18 cellular contexts compared by ENCODE assay signal in the genomic region with DNA sequence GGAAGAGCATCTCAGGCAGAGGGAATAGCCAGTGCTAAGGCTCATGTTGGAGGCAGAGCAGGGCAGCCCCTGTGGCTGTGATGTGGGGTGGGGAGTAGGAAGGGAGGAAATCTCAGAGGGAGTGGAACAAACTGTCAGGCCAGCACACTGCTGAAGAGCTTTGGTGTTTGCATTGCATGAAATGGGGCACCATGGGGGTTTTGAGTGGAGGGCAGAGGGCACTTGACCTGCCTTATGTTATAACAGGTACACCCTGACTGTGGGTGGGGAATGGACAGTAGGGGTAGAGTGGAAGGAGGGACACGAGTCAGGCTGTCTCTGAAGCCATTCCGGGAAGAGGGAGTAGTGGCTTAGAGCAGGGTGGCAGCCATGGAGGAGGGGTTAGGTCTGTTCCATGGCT. TPM values are rescaled to one million over a fixed set of nuclear protein-coding genes. Genes with fewer than 3 reads are reported as not detected.
A peak's percentile ranks its signal among the peaks of the same experiment; 100 is the strongest.
DNase-seq lines count a peak whose midpoint lies in the region; ATAC-seq and TF ChIP-seq lines count a peak whose summit lies in the region.
"Had no signal": no experiment of that assay in that cellular context is flagged by ENCODE, and none has a peak within 500 bp of the region (broad histone marks: within the 10 kb centered on the region; RNA-seq: fewer than 3 reads in every experiment).

No MANE protein-coding gene starts in this region.

- WGBS in lung, 2 donors: 74 to 95% methylated on average over 2 of the region's 2 CpGs
- WGBS in spleen, 5 donors: 64 to 89% (median 84%) methylated on average over 2 of the region's 2 CpGs

- H3K4me1 ChIP-seq in lung (ENCODE audit: control insufficient read depth in 2 of 2, insufficient read depth in 2 of 2, low read length in 2 of 2) (peaks cover 5 to 6% of the 10 kb centered on the region in 2 donors), spleen (peaks cover 0 to 29% (median 8%) of the 10 kb centered on the region in 6 donors)

- H3K27me3 ChIP-seq in lung (ENCODE audit: control insufficient read depth, insufficient read depth): no peaks in the 10 kb centered on the region
- H3K27me3 ChIP-seq in spleen (replicated peaks in 1 of 7): no peaks in the 10 kb centered on the region
- H3K27me3 ChIP-seq: BLaER1 treated with 17β-estradiol and CSF1 and Interleukin-3, amounts not matched to agents 10 nM and 100 nM had no signal

- DNase-seq in lung (ENCODE audit: low spot score) (peak; percentile 51), spleen (peak; percentile 41), SIG-M5 (lab: John Stamatoyannopoulos, UW) (no peak)
- DNase-seq: CD4-positive, CD25-positive, alpha-beta regulatory T cell; CD8-positive, alpha-beta memory T cell; COR-L47; DMS 273 treated with DMSO at 0.1 percent for 48 hours; DMS53; DND-41; EL; GOT3; H7 had no signal

- no peak for TF ChIP-seq CTCF in lung (IDR thresholded peaks at IDR 0.05; ENCODE audit: control extremely low read depth, extremely low read depth)
- no peak for TF ChIP-seq CTCF in spleen (IDR thresholded peaks at IDR 0.05 in 8 of 11, conservative IDR thresholded peaks at IDR 0.05 in 3 of 11)

- H3K9me3 ChIP-seq in lung (ENCODE audit: control insufficient read depth in 2 of 2, insufficient read depth in 1 of 2, low read length in 1 of 2) (no peaks in the 10 kb centered on the region), spleen (no peaks in the 10 kb centered on the region)
- H3K9me3 ChIP-seq: BLaER1 treated with 17β-estradiol and CSF1 and Interleukin-3, amounts not matched to agents 10 nM and 100 nM had no signal

- H3K27ac ChIP-seq in angular gyrus (ENCODE audit: low read depth, low read length) (peak overlapping the region; percentile 27), lung (ENCODE audit: low read depth in 1 of 2, low read length in 1 of 2) (peak overlapping the region in 1 of 2 donors; percentile 21), spleen (no peak overlapping the region)
- H3K27ac ChIP-seq: BLaER1 treated with 17β-estradiol and CSF1 and Interleukin-3, amounts not matched to agents 10 nM and 100 nM; HL-60 had no signal

- ATAC-seq in lung (ENCODE audit: insufficient read depth, low FRiP score): no peak
- ATAC-seq in GM18861 (IDR thresholded peaks at IDR 0.05; ENCODE audit: unreplicated experiment): no peak
- no peak for ATAC-seq in HG02798 (IDR thresholded peaks at IDR 0.05; ENCODE audit: poor library complexity, unreplicated experiment)
- ATAC-seq: GM12878 had no signal

- no peaks in the 10 kb centered on the region for H3K36me3 ChIP-seq in lung (ENCODE audit: control insufficient read depth in 2 of 2, insufficient read depth in 2 of 2, low read length in 2 of 2)
- no peaks in the 10 kb centered on the region for H3K36me3 ChIP-seq in spleen
- H3K36me3 ChIP-seq: BLaER1 treated with 17β-estradiol and CSF1 and Interleukin-3, amounts not matched to agents 10 nM and 100 nM had no signal

- intact Hi-C loops in spleen (cut with DNase I; ENCODE audit: low total_unique reads): no loop called here

- H3K4me3 ChIP-seq in lung (no peak overlapping the region), spleen (no peak overlapping the region)
- H3K4me3 ChIP-seq: BLaER1 treated with 17β-estradiol and CSF1 and Interleukin-3, amounts not matched to agents 10 nM and 100 nM; GM12878 had no signal

- no peak for TF ChIP-seq POLR2A in spleen (IDR thresholded peaks at IDR 0.05)

RNA-seq across cellular contexts. Expression of a gene that starts 24.0 kb away (rescaled TPM):
- total RNA-seq in lung (10 to 100 TPM; 22.5 to 35.1 TPM), spleen (10 to 100 TPM in 6 of 7 donors, 1 to 10 TPM in 1; 8.0 to 24.3 (median 19.5) TPM)
- polyA plus RNA-seq in lung (1 to 10 TPM; 3.7 to 5.7 TPM), spleen (1 to 10 TPM; 1.7 to 4.3 (median 1.9) TPM)
